1 cellular context compared by ENCODE assay signal in genomic region chr10:103449208-103450144, GRCh38.
TF ChIP-seq lines count a peak whose summit lies in the region.

No MANE protein-coding gene starts in this region.

TF ChIP-seq in GM12878, 131 proteins besides CTCF, POLR2A, EP300 and RAD21:
- TF ChIP-seq ZBTB40 (IDR thresholded peaks at IDR 0.05; ENCODE audit: borderline replicate concordance) = no peak
- peak; percentile 79; the same call in 1 of the 2 replicates for TF ChIP-seq MLLT1 (IDR thresholded peaks at IDR 0.05)
